8 cellular contexts compared by ENCODE assay signal in genomic region chr2:109494842-109495241, GRCh38.
"Had no signal": no experiment of that assay in that cellular context is flagged by ENCODE, and none has a peak within 500 bp of the region (broad histone marks: within the 10 kb centered on the region; RNA-seq: fewer than 3 reads in every experiment).

No MANE protein-coding gene starts in this region.

- H3K27ac Mint-ChIP-seq: activated naive CD4-positive, alpha-beta T cell treated with anti-CD3 and anti-CD28 coated beads, Interleukin-2, amount 50 U/mL, for 72 hours; nephron progenitor cell had no signal

- H3K9me3 Mint-ChIP-seq: activated naive CD4-positive, alpha-beta T cell treated with anti-CD3 and anti-CD28 coated beads, Interleukin-2, amount 50 U/mL, for 72 hours; nephron progenitor cell had no signal

- H3K36me3 ChIP-seq: prostate gland had no signal

- H3K9me3 ChIP-seq: prostate gland, tibial nerve had no signal

- H3K27me3 ChIP-seq: tibial nerve had no signal

- H3K4me1 ChIP-seq: tibial nerve had no signal

- DNase-seq: activated effector memory CD4-positive, alpha-beta T cell treated with Interleukin-2 at 50 U/mL for 16 hours; effector CD8-positive, alpha-beta T cell; hippocampal formation; nephron progenitor cell had no signal

- H3K4me3 Mint-ChIP-seq: nephron progenitor cell had no signal

- H3K36me3 Mint-ChIP-seq: activated naive CD4-positive, alpha-beta T cell treated with anti-CD3 and anti-CD28 coated beads, Interleukin-2, amount 50 U/mL, for 72 hours had no signal

- H3K27ac ChIP-seq: prostate gland, tibial nerve had no signal

- ATAC-seq: activated naive CD4-positive, alpha-beta T cell treated with anti-CD3 and anti-CD28 coated beads, Interleukin-2, amount 50 U/mL, for 72 hours had no signal

- H3K4me3 ChIP-seq: coronary artery, prostate gland, tibial nerve had no signal
